ENCODE assay signal across 41 cellular contexts in genomic region chrX:128052303-128052702, GRCh38. TPM values are rescaled to one million over a fixed set of nuclear protein-coding genes. Genes with fewer than 3 reads are reported as not detected.
"Had no signal": no experiment of that assay in that cellular context is flagged by ENCODE, and none has a peak within 500 bp of the region (broad histone marks: within the 10 kb centered on the region; RNA-seq: fewer than 3 reads in every experiment).

TSS of gene ACTRT1 (minus strand) at chrX:128052403. CDS start at chrX:128052206, 197 bp downstream.

- H3K36me3 Mint-ChIP-seq: activated naive CD4-positive, alpha-beta T cell treated with anti-CD3 and anti-CD28 coated beads, Interleukin-2, amount 10 ng/mL, durations not matched to agents 7 days and 5 days; activated naive CD4-positive, alpha-beta T cell treated with anti-CD3 and anti-CD28 coated beads, Interleukin-2, amount 50 U/mL, for 24 hours; activated naive CD4-positive, alpha-beta T cell treated with anti-CD3 and anti-CD28 coated beads, Interleukin-2, amount 50 U/mL, for 72 hours; activated naive CD8-positive, alpha-beta T cell; activated naive CD8-positive, alpha-beta T cell treated with anti-CD3 and anti-CD28 coated beads for 36 hours; activated naive CD8-positive, alpha-beta T cell treated with anti-CD3 and anti-CD28 coated beads, Interleukin-2, amount 10 ng/mL, durations not matched to agents 7 days and 5 days; brain had no signal

- H3K27me3 Mint-ChIP-seq: activated naive CD4-positive, alpha-beta T cell treated with anti-CD3 and anti-CD28 coated beads, Interleukin-2, amount 10 ng/mL, durations not matched to agents 7 days and 5 days; activated naive CD4-positive, alpha-beta T cell treated with anti-CD3 and anti-CD28 coated beads, Interleukin-2, amount 50 U/mL, for 24 hours; activated naive CD8-positive, alpha-beta T cell; activated naive CD8-positive, alpha-beta T cell treated with anti-CD3 and anti-CD28 coated beads for 36 hours; activated naive CD8-positive, alpha-beta T cell treated with anti-CD3 and anti-CD28 coated beads, Interleukin-2, amount 10 ng/mL, durations not matched to agents 7 days and 5 days; activated naive CD8-positive, alpha-beta T cell treated with anti-CD3 and anti-CD28 coated beads, Interleukin-2, amount 50 U/mL, for 24 hours; activated T-helper 17 cell treated with anti-CD3 and anti-CD28 coated beads, Interleukin-2, amount 50 U/mL, for 72 hours; brain; central memory CD8-positive, alpha-beta T cell had no signal

- H3K9me3 Mint-ChIP-seq: activated naive CD4-positive, alpha-beta T cell treated with anti-CD3 and anti-CD28 coated beads for 36 hours; activated naive CD4-positive, alpha-beta T cell treated with anti-CD3 and anti-CD28 coated beads, Interleukin-2, amount 10 ng/mL, durations not matched to agents 7 days and 5 days; activated naive CD4-positive, alpha-beta T cell treated with anti-CD3 and anti-CD28 coated beads, Interleukin-2, amount 50 U/mL, for 24 hours; activated naive CD4-positive, alpha-beta T cell treated with anti-CD3 and anti-CD28 coated beads, Interleukin-2, amount 50 U/mL, for 72 hours; activated naive CD8-positive, alpha-beta T cell treated with anti-CD3 and anti-CD28 coated beads for 36 hours; activated naive CD8-positive, alpha-beta T cell treated with anti-CD3 and anti-CD28 coated beads, Interleukin-2, amount 10 ng/mL, durations not matched to agents 7 days and 5 days; activated naive CD8-positive, alpha-beta T cell treated with anti-CD3 and anti-CD28 coated beads, Interleukin-2, amount 50 U/mL, for 24 hours; activated T-cell treated with anti-CD3 and anti-CD28 coated beads, Interleukin-2, amount 50 U/mL, for 24 hours; activated T-cell treated with anti-CD3 and anti-CD28 coated beads, Interleukin-2, amount 50 U/mL, for 4 hours; activated T-helper 1 cell treated with anti-CD3 and anti-CD28 coated beads, Interleukin-12 subunit alpha, Interleukin-12 subunit beta, Interleukin-2, Interleukin-4 antibody, amounts not matched to agents 30 ng/mL and 10 ng/mL and 1 ng/mL, durations not matched to agents 14 hours and 24 hours and 36 hours; activated T-helper 17 cell treated with anti-CD3 and anti-CD28 coated beads, Interleukin-2, amount 50 U/mL, for 72 hours; activated T-helper 2 cell treated with anti-CD3 and anti-CD28 coated beads, Interferon-gamma antibody, Interleukin-2, Interleukin-4, amounts not matched to agents 10 μg/mL and 5 μg/mL and 100 μg/mL, durations not matched to agents 14 hours and 24 hours and 36 hours; brain; central memory CD8-positive, alpha-beta T cell had no signal

- DNase-seq: activated effector memory CD4-positive, alpha-beta T cell treated with anti-CD3 and anti-CD28 coated beads, Interleukin-2, amount 50 U/mL, for 16 hours; activated effector memory CD4-positive, alpha-beta T cell treated with Interleukin-2 at 50 U/mL for 16 hours; activated gamma-delta T cell; activated gamma-delta T cell treated with Interleukin-2 at 50 U/mL for 16 hours; activated naive CD4-positive, alpha-beta T cell; activated naive CD4-positive, alpha-beta T cell treated with anti-CD3 and anti-CD28 coated beads for 36 hours; activated naive CD4-positive, alpha-beta T cell treated with anti-CD3 and anti-CD28 coated beads, Interleukin-2, amount 10 ng/mL, durations not matched to agents 7 days and 5 days; activated naive CD4-positive, alpha-beta T cell treated with anti-CD3 and anti-CD28 coated beads, Interleukin-2, amount 50 U/mL, for 16 hours; activated naive CD4-positive, alpha-beta T cell treated with Interleukin-2 at 50 U/mL for 16 hours; activated naive CD8-positive, alpha-beta T cell treated with anti-CD3 and anti-CD28 coated beads for 36 hours; activated naive CD8-positive, alpha-beta T cell treated with anti-CD3 and anti-CD28 coated beads, Interleukin-2, amount 10 ng/mL, durations not matched to agents 7 days and 5 days; activated naive CD8-positive, alpha-beta T cell treated with anti-CD3 and anti-CD28 coated beads, Interleukin-2, amount 50 U/mL, for 24 hours; activated T-cell treated with anti-CD3 and anti-CD28 coated beads, Interleukin-2, amount 50 U/mL, for 1 hour; activated T-cell treated with anti-CD3 and anti-CD28 coated beads, Interleukin-2, amount 50 U/mL, for 24 hours; activated T-cell treated with anti-CD3 and anti-CD28 coated beads, Interleukin-2, amount 50 U/mL, for 4 hours; activated T-cell treated with anti-CD3 and anti-CD28 coated beads, Interleukin-2, amount 50 U/mL, for 48 hours; activated T-cell treated with anti-CD3 and anti-CD28 coated beads, Interleukin-2, amount 50 U/mL, for 72 hours; adrenal gland; amniotic stem cell; amygdala; anterior cingulate cortex; aorta; body of pancreas; brain microvascular endothelial cell; caudate nucleus; central memory CD4-positive, alpha-beta T cell; cerebellar nuclear complex had no signal

- H3K4me3 Mint-ChIP-seq: activated naive CD4-positive, alpha-beta T cell treated with anti-CD3 and anti-CD28 coated beads for 36 hours; activated naive CD4-positive, alpha-beta T cell treated with anti-CD3 and anti-CD28 coated beads, Interleukin-2, amount 10 ng/mL, durations not matched to agents 7 days and 5 days; activated naive CD4-positive, alpha-beta T cell treated with anti-CD3 and anti-CD28 coated beads, Interleukin-2, amount 50 U/mL, for 24 hours; activated naive CD8-positive, alpha-beta T cell; activated naive CD8-positive, alpha-beta T cell treated with anti-CD3 and anti-CD28 coated beads for 36 hours; activated naive CD8-positive, alpha-beta T cell treated with anti-CD3 and anti-CD28 coated beads, Interleukin-2, amount 10 ng/mL, durations not matched to agents 7 days and 5 days; activated naive CD8-positive, alpha-beta T cell treated with anti-CD3 and anti-CD28 coated beads, Interleukin-2, amount 50 U/mL, for 24 hours; activated T-cell treated with anti-CD3 and anti-CD28 coated beads, Interleukin-2, amount 50 U/mL, for 24 hours; activated T-cell treated with anti-CD3 and anti-CD28 coated beads, Interleukin-2, amount 50 U/mL, for 4 hours; activated T-cell treated with anti-CD3 and anti-CD28 coated beads, Interleukin-2, amount 50 U/mL, for 72 hours; activated T-helper 1 cell treated with anti-CD3 and anti-CD28 coated beads, Interleukin-12 subunit alpha, Interleukin-12 subunit beta, Interleukin-2, Interleukin-4 antibody, amounts not matched to agents 30 ng/mL and 10 ng/mL and 1 ng/mL, durations not matched to agents 14 hours and 24 hours and 36 hours; activated T-helper 17 cell treated with anti-CD3 and anti-CD28 coated beads, Interleukin-2, amount 50 U/mL, for 72 hours; brain; central memory CD8-positive, alpha-beta T cell had no signal

- ATAC-seq: activated naive CD4-positive, alpha-beta T cell treated with anti-CD3 and anti-CD28 coated beads, Interleukin-2, amount 50 U/mL, for 72 hours; activated naive CD8-positive, alpha-beta T cell treated with anti-CD3 and anti-CD28 coated beads, Interleukin-2, amount 50 U/mL, for 24 hours; activated T-cell treated with anti-CD3 and anti-CD28 coated beads, Interleukin-2, amount 50 U/mL, for 4 hours; activated T-cell treated with anti-CD3 and anti-CD28 coated beads, Interleukin-2, amount 50 U/mL, for 72 hours; activated T-helper 17 cell treated with anti-CD3 and anti-CD28 coated beads, Interleukin-2, amount 50 U/mL, for 72 hours; body of pancreas had no signal

- H3K27ac Mint-ChIP-seq: activated naive CD4-positive, alpha-beta T cell treated with anti-CD3 and anti-CD28 coated beads for 36 hours; activated naive CD4-positive, alpha-beta T cell treated with anti-CD3 and anti-CD28 coated beads, Interleukin-2, amount 10 ng/mL, durations not matched to agents 7 days and 5 days; activated naive CD4-positive, alpha-beta T cell treated with anti-CD3 and anti-CD28 coated beads, Interleukin-2, amount 50 U/mL, for 24 hours; activated naive CD4-positive, alpha-beta T cell treated with anti-CD3 and anti-CD28 coated beads, Interleukin-2, amount 50 U/mL, for 72 hours; activated naive CD8-positive, alpha-beta T cell; activated naive CD8-positive, alpha-beta T cell treated with anti-CD3 and anti-CD28 coated beads for 36 hours; activated naive CD8-positive, alpha-beta T cell treated with anti-CD3 and anti-CD28 coated beads, Interleukin-2, amount 10 ng/mL, durations not matched to agents 7 days and 5 days; activated naive CD8-positive, alpha-beta T cell treated with anti-CD3 and anti-CD28 coated beads, Interleukin-2, amount 50 U/mL, for 24 hours; activated T-cell treated with anti-CD3 and anti-CD28 coated beads, Interleukin-2, amount 50 U/mL, for 24 hours; activated T-cell treated with anti-CD3 and anti-CD28 coated beads, Interleukin-2, amount 50 U/mL, for 72 hours; activated T-helper 1 cell treated with anti-CD3 and anti-CD28 coated beads, Interleukin-12 subunit alpha, Interleukin-12 subunit beta, Interleukin-2, Interleukin-4 antibody, amounts not matched to agents 30 ng/mL and 10 ng/mL and 1 ng/mL, durations not matched to agents 14 hours and 24 hours and 36 hours; activated T-helper 17 cell treated with anti-CD3 and anti-CD28 coated beads, Interleukin-2, amount 50 U/mL, for 72 hours; activated T-helper 2 cell treated with anti-CD3 and anti-CD28 coated beads, Interferon-gamma antibody, Interleukin-2, Interleukin-4, amounts not matched to agents 10 μg/mL and 5 μg/mL and 100 μg/mL, durations not matched to agents 14 hours and 24 hours and 36 hours; brain had no signal

- H3K4me1 Mint-ChIP-seq: activated naive CD4-positive, alpha-beta T cell treated with anti-CD3 and anti-CD28 coated beads, Interleukin-2, amount 10 ng/mL, durations not matched to agents 7 days and 5 days; activated naive CD4-positive, alpha-beta T cell treated with anti-CD3 and anti-CD28 coated beads, Interleukin-2, amount 50 U/mL, for 24 hours; activated naive CD8-positive, alpha-beta T cell treated with anti-CD3 and anti-CD28 coated beads for 36 hours; activated naive CD8-positive, alpha-beta T cell treated with anti-CD3 and anti-CD28 coated beads, Interleukin-2, amount 10 ng/mL, durations not matched to agents 7 days and 5 days; activated naive CD8-positive, alpha-beta T cell treated with anti-CD3 and anti-CD28 coated beads, Interleukin-2, amount 50 U/mL, for 24 hours; activated T-helper 17 cell treated with anti-CD3 and anti-CD28 coated beads, Interleukin-2, amount 50 U/mL, for 72 hours; brain; central memory CD8-positive, alpha-beta T cell had no signal

RNA-seq across cellular contexts. Expression of gene ACTRT1, which starts in this region (rescaled TPM):
- total RNA-seq: activated naive CD4-positive, alpha-beta T cell treated with anti-CD3 and anti-CD28 coated beads for 36 hours; activated naive CD4-positive, alpha-beta T cell treated with anti-CD3 and anti-CD28 coated beads, Interleukin-2, amount 50 U/mL, for 72 hours; activated naive CD8-positive, alpha-beta T cell treated with anti-CD3 and anti-CD28 coated beads for 36 hours; activated naive CD8-positive, alpha-beta T cell treated with anti-CD3 and anti-CD28 coated beads, Interleukin-2, amount 10 ng/mL, durations not matched to agents 7 days and 5 days; activated T-cell treated with anti-CD3 and anti-CD28 coated beads, Interleukin-2, amount 50 U/mL, for 4 hours; activated T-cell treated with anti-CD3 and anti-CD28 coated beads, Interleukin-2, amount 50 U/mL, for 72 hours; activated T-helper 1 cell treated with anti-CD3 and anti-CD28 coated beads, Interleukin-12 subunit alpha, Interleukin-12 subunit beta, Interleukin-2, Interleukin-4 antibody, amounts not matched to agents 30 ng/mL and 10 ng/mL and 1 ng/mL, durations not matched to agents 14 hours and 24 hours and 36 hours; activated T-helper 17 cell treated with anti-CD3 and anti-CD28 coated beads, Interleukin-2, amount 50 U/mL, for 72 hours; activated T-helper 2 cell treated with anti-CD3 and anti-CD28 coated beads, Interferon-gamma antibody, Interleukin-2, Interleukin-4, amounts not matched to agents 10 μg/mL and 5 μg/mL and 100 μg/mL, durations not matched to agents 14 hours and 24 hours and 36 hours; adrenal gland; aorta; ascending aorta; astrocyte; body of pancreas; breast epithelium; bronchial epithelial cell; cardiac septum; cerebellum had no signal
